Comparison of ENCODE assay signal across 9 cellular contexts in genomic region chr3:69738291-69738690, GRCh38. TPM values are rescaled to one million over a fixed set of nuclear protein-coding genes. Genes with fewer than 3 reads are reported as not detected.
A peak's percentile ranks its signal among the peaks of the same experiment; 100 is the strongest.
DNase-seq lines count a peak whose midpoint lies in the region; ATAC-seq and TF ChIP-seq lines count a peak whose summit lies in the region.
"Had no signal": no experiment of that assay in that cellular context is flagged by ENCODE, and none has a peak within 500 bp of the region (broad histone marks: within the 10 kb centered on the region; RNA-seq: fewer than 3 reads in every experiment).

No MANE protein-coding gene starts in this region.

- TF ChIP-seq CTCF in fibroblast of the aortic adventitia (IDR thresholded peaks at IDR 0.05; ENCODE audit: insufficient read depth, low read length) (no peak), progenitor cell of endocrine pancreas (IDR thresholded peaks at IDR 0.05; ENCODE audit: unreplicated experiment) (no peak)

- no peaks in the 10 kb centered on the region for H3K36me3 Mint-ChIP-seq in progenitor cell of endocrine pancreas (ENCODE audit: insufficient read depth)

- no peak for ATAC-seq in GM19324 (IDR thresholded peaks at IDR 0.05; ENCODE audit: low FRiP score, unreplicated experiment)
- no peak for ATAC-seq in GM21737 (IDR thresholded peaks at IDR 0.05; ENCODE audit: unreplicated experiment)

- peaks cover 11% of the 10 kb centered on the region for H3K4me1 Mint-ChIP-seq in progenitor cell of endocrine pancreas (ENCODE audit: low read depth)
- H3K4me1 Mint-ChIP-seq: central memory CD8-positive, alpha-beta T cell had no signal

- no peak overlapping the region for H3K27ac Mint-ChIP-seq in progenitor cell of endocrine pancreas

- H3K27me3 Mint-ChIP-seq in progenitor cell of endocrine pancreas: peaks cover 41% of the 10 kb centered on the region

- H3K4me3 Mint-ChIP-seq in progenitor cell of endocrine pancreas (ENCODE audit: low read depth): peak overlapping the region; percentile 89
- H3K4me3 Mint-ChIP-seq: central memory CD8-positive, alpha-beta T cell had no signal

- no peaks in the 10 kb centered on the region for H3K9me3 ChIP-seq in ES-I3 (ENCODE audit: control insufficient read depth, insufficient read depth, low read length)

- H3K4me1 ChIP-seq in ES-I3 (ENCODE audit: insufficient read depth, low read length): peaks cover under 1% of the 10 kb centered on the region; the same call in 1 of the 2 replicates

- no peaks in the 10 kb centered on the region for H3K9me3 Mint-ChIP-seq in progenitor cell of endocrine pancreas (ENCODE audit: low read depth)
- H3K9me3 Mint-ChIP-seq: central memory CD8-positive, alpha-beta T cell had no signal

- DNase-seq in RPMI8226 (peak; percentile 32), fibroblast of the aortic adventitia (ENCODE audit: low read depth) (peak; percentile 20), progenitor cell of endocrine pancreas (ENCODE audit: low spot score, unreplicated experiment) (no peak), GOT3 (lab: John Stamatoyannopoulos, UW) (no peak), NCI-H2227 treated with DMSO at 0.1 percent for 48 hours (lab: John Stamatoyannopoulos, UW) (no peak)

- H3K36me3 ChIP-seq in ES-I3 (ENCODE audit: insufficient read depth, low read length): no peaks in the 10 kb centered on the region

- H3K9ac ChIP-seq in ES-I3 (ENCODE audit: low read depth, low read length): peak overlapping the region; percentile 75

- H3K4me3 ChIP-seq in fibroblast of the aortic adventitia (ENCODE audit: low read depth, low read length): peak overlapping the region; percentile 71

RNA-seq across cellular contexts. Expression of gene MITF, which starts 1.0 kb away (rescaled TPM):
- total RNA-seq in fibroblast of the aortic adventitia (ENCODE audit: low replicate concordance) (6.1 and 22.6 TPM in 2 replicates), progenitor cell of endocrine pancreas (15.7 and 19.4 TPM in 2 replicates)

Comparison
In these comparisons a context has a peak if more than half of its experiments do, and no peak if none do; other contexts are left out.
1. DNase-seq: peak in RPMI8226 (single experiment) and fibroblast of the aortic adventitia (single experiment); none in progenitor cell of endocrine pancreas (single experiment), GOT3 (single experiment) and NCI-H2227 treated with DMSO at 0.1 percent for 48 hours (single experiment).